In genomic region chr6:37340639-37340943, GRCh38 we compare ENCODE assay signal across 20 cellular contexts.
"Had no signal": no experiment of that assay in that cellular context is flagged by ENCODE, and none has a peak within 500 bp of the region (broad histone marks: within the 10 kb centered on the region; RNA-seq: fewer than 3 reads in every experiment).

No MANE protein-coding gene starts in this region.

- H3K27ac ChIP-seq: coronary artery, dorsolateral prefrontal cortex, left lung, lower lobe of right lung, neural progenitor cell, ovary, right lobe of liver, spleen, stomach had no signal

- H3K27me3 ChIP-seq: dorsolateral prefrontal cortex, left lung, neural progenitor cell, ovary, right lobe of liver, spleen, stomach had no signal

- ATAC-seq: left lung; lower lobe of right lung; natural killer cell treated with Interleukin-12 subunit alpha and Interleukin-12 subunit beta and Interleukin-15 and Interleukin-18, amount 100 ng/mL, for 72 hours had no signal

- DNase-seq: dorsolateral prefrontal cortex; effector CD8-positive, alpha-beta T cell; left lung; lower lobe of right lung; mesenchymal stem cell; midbrain; nucleus accumbens; ovary; right lobe of liver; spleen; stimulated activated CD4-positive, alpha-beta T cell treated with anti-CD3 and anti-CD28 coated beads, Interleukin-15, amount 100 ng/mL, for 24 hours; stimulated activated CD4-positive, alpha-beta T cell treated with anti-CD3 and anti-CD28 coated beads, Interleukin-1b, Interleukin-23, amount 100 ng/mL, for 48 hours; stimulated activated CD4-positive, alpha-beta T cell treated with anti-CD3 and anti-CD28 coated beads, Interleukin-4, amount 100 ng/mL, for 24 hours; stimulated activated naive CD4-positive, alpha-beta T cell; stomach; substantia nigra; trophoblast cell had no signal

- H3K4me3 ChIP-seq: coronary artery, dorsolateral prefrontal cortex, left lung, lower lobe of right lung, neural progenitor cell, ovary, right lobe of liver, spleen, stomach had no signal

- H3K36me3 Mint-ChIP-seq: natural killer cell treated with Interleukin-12 subunit alpha and Interleukin-12 subunit beta and Interleukin-15 and Interleukin-18, amount 100 ng/mL, for 72 hours; neural progenitor cell had no signal

- H3K4me1 ChIP-seq: left lung, lower lobe of right lung, neural progenitor cell, spleen, stomach had no signal

- H3K4me1 Mint-ChIP-seq: neural progenitor cell had no signal

- H3K9me3 ChIP-seq: left lung, lower lobe of right lung, ovary, right lobe of liver, spleen, stomach had no signal

- H3K9me3 Mint-ChIP-seq: natural killer cell treated with Interleukin-12 subunit alpha and Interleukin-12 subunit beta and Interleukin-15 and Interleukin-18, amount 100 ng/mL, for 72 hours; neural progenitor cell had no signal

- H3K4me3 Mint-ChIP-seq: natural killer cell treated with Interleukin-12 subunit alpha and Interleukin-12 subunit beta and Interleukin-15 and Interleukin-18, amount 100 ng/mL, for 72 hours; neural progenitor cell had no signal

- H3K36me3 ChIP-seq: left lung, lower lobe of right lung, neural progenitor cell, ovary, right lobe of liver, spleen, stomach had no signal

- H3K27ac Mint-ChIP-seq: natural killer cell treated with Interleukin-12 subunit alpha and Interleukin-12 subunit beta and Interleukin-15 and Interleukin-18, amount 100 ng/mL, for 72 hours; neural progenitor cell had no signal
